Comparison of ENCODE assay signal across 6 cellular contexts in genomic region chr14:19096467-19096866, GRCh38.
A peak's percentile ranks its signal among the peaks of the same experiment; 100 is the strongest.
DNase-seq lines count a peak whose midpoint lies in the region; ATAC-seq and TF ChIP-seq lines count a peak whose summit lies in the region.
"Not testable (repeated sequence)": the region's sequence is repeated elsewhere in the genome, so short reads cannot be mapped to it uniquely, and the experiment has no call there.

No MANE protein-coding gene starts in this region.

- H3K27me3 ChIP-seq in right lobe of liver; spleen (replicated peaks in 1 of 7): not testable (repeated sequence)

- H3K9me3 ChIP-seq in HEK293 (ENCODE audit: control insufficient read depth, insufficient read depth, low read depth, low read length); right lobe of liver: not testable (repeated sequence)
- peaks cover 0 to 27% (median 11%) of the 10 kb centered on the region in 8 donors for H3K9me3 ChIP-seq in spleen

- H3K27ac ChIP-seq in HEK293 (ENCODE audit: extremely low read depth, low read depth, low read length); right lobe of liver; spleen: not testable (repeated sequence)

- WGBS in right lobe of liver (ENCODE audit: insufficient coverage, low coverage, low lambda C conversion rate, missing lambda C conversion rate): 36% methylated on average over 1 of the region's 1 CpG
- 50 to 73% (median 53%) methylated on average over 1 of the region's 1 CpG for WGBS in spleen, 5 donors

- not testable (repeated sequence) for H3K4me3 ChIP-seq in HEK293 (ENCODE audit: low read depth, low read length); right lobe of liver; spleen

- not testable (repeated sequence) for ATAC-seq in Right ventricle myocardium inferior
- ATAC-seq in right lobe of liver: peak in 3 of 4 donors; percentile 3 to 13 (median 5)

- not testable (repeated sequence) for H3K36me3 ChIP-seq in HEK293 (ENCODE audit: control insufficient read depth in 2 of 2, insufficient read depth in 1 of 2, low read length in 2 of 2); right lobe of liver; spleen

- H3K4me1 ChIP-seq in HEK293 (ENCODE audit: control insufficient read depth, insufficient read depth, low read length); right lobe of liver; spleen: not testable (repeated sequence)

- DNase-seq in RPMI8226 (peak; percentile 0), Right ventricle myocardium inferior (ENCODE audit: missing footprints) (peak; percentile 48), islet precursor cell (peak; percentile 18), spleen (peak; percentile 72)
- DNase-seq in right lobe of liver: not testable (repeated sequence)

- not testable (repeated sequence) for TF ChIP-seq CTCF in HEK293 (tag by site-specific recombination; IDR thresholded peaks at IDR 0.05); right lobe of liver (IDR thresholded peaks at IDR 0.05); spleen (IDR thresholded peaks at IDR 0.05 in 8 of 11, conservative IDR thresholded peaks at IDR 0.05 in 3 of 11)

- not testable (repeated sequence) for TF ChIP-seq POLR2A in right lobe of liver (IDR thresholded peaks at IDR 0.05); spleen (IDR thresholded peaks at IDR 0.05)

- POLR2A ChIA-PET in HEK293 (lab: Yijun Ruan, JAX): not testable (repeated sequence)

- intact Hi-C loops in Right ventricle myocardium inferior (cut with DNase I); right lobe of liver (cut with DNase I); spleen (cut with DNase I; ENCODE audit: low total_unique reads): not testable (repeated sequence)

- CTCF ChIA-PET in HEK293 (lab: Yijun Ruan, JAX): not testable (repeated sequence)

TF ChIP-seq in HEK293, 187 proteins besides CTCF, POLR2A, EP300 and RAD21:
- TF ChIP-seq, protein P1, sequence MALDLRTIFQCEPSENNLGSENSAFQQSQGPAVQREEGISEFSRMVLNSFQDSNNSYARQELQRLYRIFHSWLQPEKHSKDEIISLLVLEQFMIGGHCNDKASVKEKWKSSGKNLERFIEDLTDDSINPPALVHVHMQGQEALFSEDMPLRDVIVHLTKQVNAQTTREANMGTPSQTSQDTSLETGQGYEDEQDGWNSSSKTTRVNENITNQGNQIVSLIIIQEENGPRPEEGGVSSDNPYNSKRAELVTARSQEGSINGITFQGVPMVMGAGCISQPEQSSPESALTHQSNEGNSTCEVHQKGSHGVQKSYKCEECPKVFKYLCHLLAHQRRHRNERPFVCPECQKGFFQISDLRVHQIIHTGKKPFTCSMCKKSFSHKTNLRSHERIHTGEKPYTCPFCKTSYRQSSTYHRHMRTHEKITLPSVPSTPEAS (tag by site-specific recombination; IDR thresholded peaks at IDR 0.05): 0 out of 2 replicates have a peak, but pooled peaks have one; percentile 19
